Comparison of ENCODE assay signal across 23 cellular contexts in the genomic region with DNA sequence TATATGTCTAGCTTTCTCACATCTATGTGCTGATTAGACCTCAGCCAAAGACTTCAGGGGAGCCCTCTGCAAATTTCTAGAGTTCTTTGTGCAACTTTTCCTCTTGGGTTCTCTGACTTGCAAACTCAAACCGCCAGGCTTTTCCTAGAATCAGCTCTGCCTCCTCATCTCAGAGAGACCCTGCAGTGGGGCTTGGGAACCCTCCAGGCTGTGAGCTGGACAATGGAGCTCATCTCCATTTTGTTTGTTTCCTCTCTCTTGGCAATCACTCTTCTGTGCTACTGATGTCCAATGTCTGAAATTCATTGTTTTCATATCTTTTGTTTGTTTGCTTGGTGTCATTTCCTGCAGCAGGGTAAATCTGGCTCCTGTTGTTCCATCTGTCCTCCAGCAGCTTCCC. TPM values are rescaled to one million over a fixed set of nuclear protein-coding genes. Genes with fewer than 3 reads are reported as not detected.
"Had no signal": no experiment of that assay in that cellular context is flagged by ENCODE, and none has a peak within 500 bp of the region (broad histone marks: within the 10 kb centered on the region; RNA-seq: fewer than 3 reads in every experiment).

No MANE protein-coding gene starts in this region.

- H3K27me3 ChIP-seq: neutrophil, pancreas, right lobe of liver, suprapubic skin had no signal

- DNase-seq: activated CD4-positive, alpha-beta T cell treated with anti-CD3 and anti-CD28 coated beads, Interleukin-2, amount 10 ng/mL, durations not matched to agents 24 days and 14 days; activated CD4-positive, CD25-positive, alpha-beta regulatory T cell; activated CD8-positive, alpha-beta T cell treated with anti-CD3 and anti-CD28 coated beads for 36 hours; activated naive CD4-positive, alpha-beta T cell; activated naive CD8-positive, alpha-beta T cell treated with anti-CD3 and anti-CD28 coated beads, Interleukin-2, amount 10 ng/mL, durations not matched to agents 7 days and 5 days; activated T-cell treated with anti-CD3 and anti-CD28 coated beads, Interleukin-2, amount 50 U/mL, for 1 hour; caudate nucleus; foreskin melanocyte; hypothalamus; immature natural killer cell; kidney glomerular epithelial cell; left ventricle myocardium superior; naive thymus-derived CD4-positive, alpha-beta T cell; pancreas; right lobe of liver; small intestine; stimulated activated CD4-positive, alpha-beta T cell treated with anti-CD3 and anti-CD28 coated beads, Interleukin-4, amount 100 ng/mL, for 1 hour; stimulated activated naive CD8-positive, alpha-beta T cell treated with anti-CD3 and anti-CD28 coated beads, Interleukin-15, amount 100 ng/mL, for 72 hours; T-helper 9 cell had no signal

- H3K4me3 ChIP-seq: pancreas, right lobe of liver, suprapubic skin had no signal

- H3K9me3 ChIP-seq: neutrophil, pancreas, right lobe of liver, suprapubic skin had no signal

- H3K4me1 ChIP-seq: pancreas, right lobe of liver, suprapubic skin had no signal

- H3K27ac ChIP-seq: neutrophil, pancreas, right lobe of liver, suprapubic skin had no signal

- ATAC-seq: activated CD8-positive, alpha-beta T cell treated with anti-CD3 and anti-CD28 coated beads for 36 hours; activated T-helper 17 cell treated with anti-CD3 and anti-CD28 coated beads, Interleukin-2, amount 50 U/mL, for 72 hours; left ventricle myocardium superior; naive thymus-derived CD4-positive, alpha-beta T cell; pancreas; right lobe of liver; stimulated activated naive CD8-positive, alpha-beta T cell treated with anti-CD3 and anti-CD28 coated beads, Interleukin-15, amount 100 ng/mL, for 72 hours had no signal

- H3K36me3 ChIP-seq: neutrophil, pancreas, right lobe of liver, suprapubic skin had no signal

RNA-seq across cellular contexts. Expression of gene GYPB, which starts 33.0 kb away (rescaled TPM):
- polyA plus RNA-seq: fibroblast of lung; immature natural killer cell; naive thymus-derived CD4-positive, alpha-beta T cell; pancreas; small intestine had no signal
